18 cellular contexts compared by ENCODE assay signal in genomic region chr5:41763537-41763936, GRCh38.
A peak's percentile ranks its signal among the peaks of the same experiment; 100 is the strongest.
DNase-seq lines count a peak whose midpoint lies in the region; ATAC-seq and TF ChIP-seq lines count a peak whose summit lies in the region.
"Had no signal": no experiment of that assay in that cellular context is flagged by ENCODE, and none has a peak within 500 bp of the region (broad histone marks: within the 10 kb centered on the region; RNA-seq: fewer than 3 reads in every experiment).

No MANE protein-coding gene starts in this region.

- H2AFZ ChIP-seq in KMS-11 (ENCODE audit: low read depth): no peak overlapping the region
- no peak overlapping the region for H2AFZ ChIP-seq in hepatocyte

- H3K79me2 ChIP-seq in KMS-11 (ENCODE audit: insufficient read depth, low read depth) (no peaks in the 10 kb centered on the region), hepatocyte (no peaks in the 10 kb centered on the region)

- H4K20me1 ChIP-seq in KMS-11 (ENCODE audit: insufficient read depth) (no peaks in the 10 kb centered on the region), hepatocyte (ENCODE audit: insufficient read depth, poor library complexity, severe bottlenecking) (no peaks in the 10 kb centered on the region)

- no peaks in the 10 kb centered on the region for H3K9me2 ChIP-seq in hepatocyte (replicated peaks; ENCODE audit: insufficient read depth)

- H3K36me3 Mint-ChIP-seq in effector memory CD8-positive, alpha-beta T cell (ENCODE audit: insufficient read depth): peaks cover 12% of the 10 kb centered on the region

- DNase-seq in left ventricle myocardium superior (no peak), left cardiac atrium (no peak), hepatocyte (ENCODE audit: low spot score) (no peak), COLO829 (ENCODE audit: low spot score) (no peak)
- no peak for DNase-seq in effector memory CD8-positive, alpha-beta T cell
- DNase-seq in stimulated activated CD4-positive, alpha-beta T cell treated with anti-CD3 and anti-CD28 coated beads, Interleukin-4, amount 100 ng/mL, for 1 hour: no peak
- DNase-seq: activated CD4-positive, alpha-beta memory T cell treated with anti-CD3 and anti-CD28 coated beads, Interleukin-2, amount 10 ng/mL, durations not matched to agents 7 days and 5 days; endodermal cell; NCI-H2107; pancreas; WERI-Rb-1 had no signal

- TF ChIP-seq CTCF in KMS-11 (conservative IDR thresholded peaks at IDR 0.05; ENCODE audit: low read depth, low read length) (no peak), hepatocyte (IDR thresholded peaks at IDR 0.05; ENCODE audit: poor library complexity) (no peak)

- no peaks in the 10 kb centered on the region for H3K9me3 Mint-ChIP-seq in effector memory CD8-positive, alpha-beta T cell
- H3K9me3 Mint-ChIP-seq: activated CD4-positive, alpha-beta memory T cell treated with anti-CD3 and anti-CD28 coated beads, Interleukin-2, amount 10 ng/mL, durations not matched to agents 7 days and 5 days; activated T-helper 1 cell treated with anti-CD3 and anti-CD28 coated beads, Interleukin-12 subunit alpha, Interleukin-12 subunit beta, Interleukin-2, Interleukin-4 antibody, amounts not matched to agents 30 ng/mL and 10 ng/mL and 1 ng/mL, durations not matched to agents 14 hours and 24 hours and 36 hours; endodermal cell; stimulated activated memory B cell treated with anti-CD40 and anti-IgM and Interleukin-4, amounts not matched to agents 10 μg/mL and 1 μg/mL and 100 μg/mL, for 72 hours; type B pancreatic cell had no signal

- H3K27ac ChIP-seq in KMS-11 (peak overlapping the region; percentile 69), hepatocyte (no peak overlapping the region)
- H3K27ac ChIP-seq: pancreas, WERI-Rb-1 had no signal

- peak; percentile 60 for ATAC-seq in left ventricle myocardium superior
- no peak for ATAC-seq in left cardiac atrium
- ATAC-seq in effector memory CD8-positive, alpha-beta T cell (replicated peaks): no peak
- ATAC-seq in GM18873 (IDR thresholded peaks at IDR 0.05; ENCODE audit: low FRiP score, unreplicated experiment): no peak
- ATAC-seq: pancreas; stimulated activated memory B cell treated with anti-CD40 and anti-IgM and Interleukin-4, amounts not matched to agents 10 μg/mL and 1 μg/mL and 100 μg/mL, for 72 hours had no signal

- WGBS in hepatocyte (ENCODE audit: low lambda C conversion rate, missing lambda C conversion rate): 82% methylated on average over 2 of the region's 2 CpGs

- no peaks in the 10 kb centered on the region for H3K27me3 Mint-ChIP-seq in effector memory CD8-positive, alpha-beta T cell
- H3K27me3 Mint-ChIP-seq: activated CD4-positive, alpha-beta memory T cell treated with anti-CD3 and anti-CD28 coated beads, Interleukin-2, amount 10 ng/mL, durations not matched to agents 7 days and 5 days; stimulated activated memory B cell treated with anti-CD40 and anti-IgM and Interleukin-4, amounts not matched to agents 10 μg/mL and 1 μg/mL and 100 μg/mL, for 72 hours; type B pancreatic cell had no signal

- peak overlapping the region; percentile 96 for H3K4me2 ChIP-seq in KMS-11
- peak overlapping the region; percentile 46 for H3K4me2 ChIP-seq in hepatocyte

- H3K36me3 ChIP-seq in KMS-11 (ENCODE audit: insufficient read depth): no peaks in the 10 kb centered on the region; the same call in 1 of the 2 replicates
- no peaks in the 10 kb centered on the region for H3K36me3 ChIP-seq in hepatocyte (replicated peaks; ENCODE audit: insufficient read depth, low read depth)
- H3K36me3 ChIP-seq: pancreas had no signal

- H3K9ac ChIP-seq in KMS-11: peak overlapping the region; percentile 28; the same call in 1 of the 2 replicates

- H3K4me1 ChIP-seq in KMS-11 (ENCODE audit: low read depth, poor library complexity, severe bottlenecking): peaks cover 66% of the 10 kb centered on the region
- no peaks in the 10 kb centered on the region for H3K4me1 ChIP-seq in hepatocyte (ENCODE audit: insufficient read depth)
- H3K4me1 ChIP-seq: HAP-1, pancreas had no signal

- no peak overlapping the region for H3K4me3 Mint-ChIP-seq in effector memory CD8-positive, alpha-beta T cell
- H3K4me3 Mint-ChIP-seq: activated CD4-positive, alpha-beta memory T cell treated with anti-CD3 and anti-CD28 coated beads, Interleukin-2, amount 10 ng/mL, durations not matched to agents 7 days and 5 days; activated T-helper 1 cell treated with anti-CD3 and anti-CD28 coated beads, Interleukin-12 subunit alpha, Interleukin-12 subunit beta, Interleukin-2, Interleukin-4 antibody, amounts not matched to agents 30 ng/mL and 10 ng/mL and 1 ng/mL, durations not matched to agents 14 hours and 24 hours and 36 hours; CD14-positive monocyte; endodermal cell; stimulated activated memory B cell treated with anti-CD40 and anti-IgM and Interleukin-4, amounts not matched to agents 10 μg/mL and 1 μg/mL and 100 μg/mL, for 72 hours; type B pancreatic cell had no signal

- no peak overlapping the region for H3K4me3 ChIP-seq in KMS-11 (IDR thresholded peaks at IDR 0.05; ENCODE audit: insufficient read depth, low read depth, low read length)
- no peak overlapping the region for H3K4me3 ChIP-seq in hepatocyte
- H3K4me3 ChIP-seq: HAP-1, pancreas had no signal

- peaks cover 3 to 12% of the 10 kb centered on the region in 2 donors for H3K4me1 Mint-ChIP-seq in effector memory CD8-positive, alpha-beta T cell (ENCODE audit: low read depth in 2 of 2)
- H3K4me1 Mint-ChIP-seq: activated CD4-positive, alpha-beta memory T cell treated with anti-CD3 and anti-CD28 coated beads, Interleukin-2, amount 10 ng/mL, durations not matched to agents 7 days and 5 days; CD14-positive monocyte had no signal

- no peak overlapping the region for H3K27ac Mint-ChIP-seq in effector memory CD8-positive, alpha-beta T cell
- H3K27ac Mint-ChIP-seq: activated CD4-positive, alpha-beta memory T cell treated with anti-CD3 and anti-CD28 coated beads, Interleukin-2, amount 10 ng/mL, durations not matched to agents 7 days and 5 days; activated T-helper 1 cell treated with anti-CD3 and anti-CD28 coated beads, Interleukin-12 subunit alpha, Interleukin-12 subunit beta, Interleukin-2, Interleukin-4 antibody, amounts not matched to agents 30 ng/mL and 10 ng/mL and 1 ng/mL, durations not matched to agents 14 hours and 24 hours and 36 hours; CD14-positive monocyte; endodermal cell; stimulated activated memory B cell treated with anti-CD40 and anti-IgM and Interleukin-4, amounts not matched to agents 10 μg/mL and 1 μg/mL and 100 μg/mL, for 72 hours; type B pancreatic cell had no signal

- intact Hi-C loops in left ventricle myocardium superior (cut with micrococcal nuclease) (no loop called here), left cardiac atrium (cut with DNase I) (no loop called here)

- no peaks in the 10 kb centered on the region for H3K27me3 ChIP-seq in KMS-11 (ENCODE audit: insufficient read depth, low read depth)
- H3K27me3 ChIP-seq in hepatocyte: no peaks in the 10 kb centered on the region
- H3K27me3 ChIP-seq: pancreas had no signal

- H3K9me3 ChIP-seq in hepatocyte (ENCODE audit: low read depth): no peaks in the 10 kb centered on the region
- H3K9me3 ChIP-seq: HAP-1, pancreas had no signal
